ENCODE assay signal across 9 cellular contexts in genomic region chr22:41909290-41910049, GRCh38. TPM values are rescaled to one million over a fixed set of nuclear protein-coding genes. Genes with fewer than 3 reads are reported as not detected.
DNase-seq lines count a peak whose midpoint lies in the region; ATAC-seq and TF ChIP-seq lines count a peak whose summit lies in the region.
"Had no signal": no experiment of that assay in that cellular context is flagged by ENCODE, and none has a peak within 500 bp of the region (broad histone marks: within the 10 kb centered on the region; RNA-seq: fewer than 3 reads in every experiment).

No MANE protein-coding gene starts in this region.

- H3K27ac Mint-ChIP-seq in naive B cell = peak overlapping the region in 4 of 6 donors; percentile 19 to 92 (median 66)

- peak; percentile 56 for DNase-seq in Right ventricle myocardium inferior (ENCODE audit: missing footprints)
- no peak for DNase-seq in right atrium auricular region (ENCODE audit: low spot score)
- DNase-seq in ecto neural progenitor cell (ENCODE audit: low spot score) = peak; percentile 71
- DNase-seq in naive B cell = no peak
- DNase-seq in upper lobe of right lung = no peak
- no peak for DNase-seq in stimulated activated naive CD4-positive, alpha-beta T cell (lab: John Stamatoyannopoulos, UW)
- DNase-seq: NCI-H2171 treated with DMSO at 0.1 percent for 48 hours had no signal

- no peaks in the 10 kb centered on the region for H3K9me3 Mint-ChIP-seq in naive B cell

- peak overlapping the region; percentile 48 to 89 (median 72) for H3K4me3 Mint-ChIP-seq in naive B cell

- H3K36me3 ChIP-seq in right atrium auricular region (peaks cover 12% of the 10 kb centered on the region), upper lobe of right lung (peaks cover 13% of the 10 kb centered on the region)

- H3K27me3 Mint-ChIP-seq in naive B cell = peaks cover 4 to 30% (median 15%) of the 10 kb centered on the region in 3 donors

- H3K9me3 ChIP-seq in right atrium auricular region = no peaks in the 10 kb centered on the region
- H3K9me3 ChIP-seq in upper lobe of right lung = no peaks in the 10 kb centered on the region

- H3K4me1 ChIP-seq in right atrium auricular region (peaks cover 0 to 34% of the 10 kb centered on the region in 2 donors), upper lobe of right lung (peaks cover 10% of the 10 kb centered on the region)

- H3K27me3 ChIP-seq in right atrium auricular region (peaks cover 4 to 32% of the 10 kb centered on the region in 2 donors), upper lobe of right lung (peaks cover 54% of the 10 kb centered on the region)

- no peak for ATAC-seq in Right ventricle myocardium inferior
- ATAC-seq in naive B cell (ENCODE audit: low read depth in 2 of 2) = no peak
- ATAC-seq in upper lobe of right lung = no peak
- ATAC-seq in HG03354 (IDR thresholded peaks at IDR 0.05; ENCODE audit: poor library complexity, severe bottlenecking, unreplicated experiment) = no peak
- no peak for ATAC-seq in HG02870 (IDR thresholded peaks at IDR 0.05; ENCODE audit: unreplicated experiment)

- intact Hi-C loops in Right ventricle myocardium inferior (cut with DNase I) = no loop called here
- intact Hi-C loops in upper lobe of right lung (cut with DNase I) = no loop called here

- H3K27ac ChIP-seq in right atrium auricular region (peak overlapping the region in 1 of 2 donors; percentile 46), upper lobe of right lung (no peak overlapping the region)

- no peak for TF ChIP-seq CTCF in right atrium auricular region (IDR thresholded peaks at IDR 0.05)
- no peak for TF ChIP-seq CTCF in upper lobe of right lung (IDR thresholded peaks at IDR 0.05)

- peaks cover 3 to 7% of the 10 kb centered on the region in 2 donors for H3K36me3 Mint-ChIP-seq in naive B cell

- H3K4me3 ChIP-seq in right atrium auricular region = peak overlapping the region in 1 of 2 donors; percentile 48
- H3K4me3 ChIP-seq in upper lobe of right lung = peak overlapping the region; percentile 19

- H3K4me1 Mint-ChIP-seq in naive B cell = peaks cover 40 to 53% (median 44%) of the 10 kb centered on the region in 3 donors

RNA-seq across cellular contexts. Expression of gene SHISA8, which starts 5.4 kb away (rescaled TPM):
- total RNA-seq in Right ventricle myocardium inferior (6.8 TPM), right atrium auricular region (under 1 TPM; 0.31 to 0.67 TPM), upper lobe of right lung (not detected)
- 1 to 10 TPM in 1 of 6 donors, under 1 TPM in 5; 0.28 to 1.7 (median 0.67) TPM for polyA plus RNA-seq in naive B cell (ENCODE audit: low read depth in 6 of 6)

RNA-seq across cellular contexts. Expression of gene TNFRSF13C, which starts 17.1 kb away (rescaled TPM):
- total RNA-seq in Right ventricle myocardium inferior (1.2 TPM), right atrium auricular region (under 1 TPM; 0.11 to 0.12 TPM), upper lobe of right lung (0.23 TPM)
- polyA plus RNA-seq in naive B cell (ENCODE audit: low read depth in 6 of 6) = 100 to 1,000 TPM in 1 of 6 donors, 10 to 100 TPM in 5; 65.3 to 104 (median 84.2) TPM

RNA-seq across cellular contexts. Expression of gene CENPM, which starts 37.5 kb away (rescaled TPM):
- total RNA-seq in Right ventricle myocardium inferior (1.5 TPM), right atrium auricular region (not detected), upper lobe of right lung (1.3 TPM)
- 10 to 100 TPM; 41.2 to 70.9 (median 53.0) TPM for polyA plus RNA-seq in naive B cell (ENCODE audit: low read depth in 6 of 6)

RNA-seq across cellular contexts. Expression of gene SEPTIN3, which starts 59.8 kb away (rescaled TPM):
- 0.08 TPM for total RNA-seq in Right ventricle myocardium inferior
- under 1 TPM in 1 of 2 donors, not detected in 1; 0.07 TPM for total RNA-seq in right atrium auricular region
- not detected for polyA plus RNA-seq in naive B cell (ENCODE audit: low read depth in 6 of 6)
- total RNA-seq in upper lobe of right lung = 3.2 TPM

Comparison
In these comparisons a context has a peak if more than half of its experiments do, and no peak if none do; other contexts are left out.
1. DNase-seq: peak in Right ventricle myocardium inferior (single experiment) and ecto neural progenitor cell (single experiment); none in right atrium auricular region (single experiment), naive B cell (single experiment), upper lobe of right lung (single experiment) and stimulated activated naive CD4-positive, alpha-beta T cell (0 of 6).